ENCODE assay signal across 8 cellular contexts in genomic region chr1:85579619-85580018, GRCh38. TPM values are rescaled to one million over a fixed set of nuclear protein-coding genes. Genes with fewer than 3 reads are reported as not detected.
DNase-seq lines count a peak whose midpoint lies in the region; ATAC-seq and TF ChIP-seq lines count a peak whose summit lies in the region.

No MANE protein-coding gene starts in this region.

- H3K4me3 ChIP-seq in cardiac fibroblast (replicated peaks in 1 of 2; ENCODE audit: low read depth in 2 of 2, low read length in 2 of 2), result peak overlapping the region; percentile 31 to 47
- H3K4me3 ChIP-seq in suprapubic skin, result peak overlapping the region; percentile 84

- no peaks in the 10 kb centered on the region for H3K9me3 ChIP-seq in suprapubic skin

- H3K27me3 Mint-ChIP-seq in HFFc6 (ENCODE audit: insufficient read depth), result peaks cover 59% of the 10 kb centered on the region

- DNase-seq in HFFc6 (no peak), cardiac fibroblast (ENCODE audit: low read depth in 2 of 2) (peak; percentile 84 to 87), kidney glomerular epithelial cell (lab: John Stamatoyannopoulos, UW) (peak; percentile 77), suprapubic skin (ENCODE audit: low spot score in 2 of 2) (no peak), T-helper 2 cell (no peak), mucosa of gallbladder (ENCODE audit: low spot score) (no peak), Ammon's horn (ENCODE audit: low spot score) (no peak)

- peak overlapping the region; percentile 99 for H3K4me3 Mint-ChIP-seq in HFFc6

- TF ChIP-seq CTCF in HFFc6 (IDR thresholded peaks at IDR 0.05) (no peak), cardiac fibroblast (IDR thresholded peaks at IDR 0.05; ENCODE audit: low read depth, low read length) (no peak), suprapubic skin (IDR thresholded peaks at IDR 0.05) (no peak)

- H3K27me3 ChIP-seq in suprapubic skin, result peaks cover 7% of the 10 kb centered on the region

- H3K4me1 Mint-ChIP-seq in HFFc6 (ENCODE audit: low read depth), result peaks cover 51% of the 10 kb centered on the region

- peak overlapping the region; percentile 94 for H3K27ac Mint-ChIP-seq in HFFc6

- peak overlapping the region; percentile 96 for H3K27ac ChIP-seq in suprapubic skin

- H3K36me3 Mint-ChIP-seq in HFFc6 (ENCODE audit: low read depth), result peaks cover 64% of the 10 kb centered on the region

- no peak for TF ChIP-seq POLR2A in suprapubic skin (IDR thresholded peaks at IDR 0.05)

- 26% methylated on average over 13 of the region's 15 CpGs for WGBS in suprapubic skin

- no peak for TF ChIP-seq EP300 in suprapubic skin (IDR thresholded peaks at IDR 0.05)

- ATAC-seq in HG03439 (IDR thresholded peaks at IDR 0.05; ENCODE audit: unreplicated experiment), result no peak

- peaks cover 14% of the 10 kb centered on the region for H3K36me3 ChIP-seq in suprapubic skin

- H3K9me3 Mint-ChIP-seq in HFFc6, result peaks cover 41% of the 10 kb centered on the region

- peaks cover 52% of the 10 kb centered on the region for H3K4me1 ChIP-seq in suprapubic skin

RNA-seq across cellular contexts. Expression of gene CCN1, which starts 0.9 kb away (rescaled TPM):
- 1,000 to 10,000 TPM in 3 of 6 experiments, 100 to 1,000 TPM in 3; 877 to 1,071 (median 1,004) TPM for total RNA-seq in HFFc6 (2021; fragmentation: NEBNext Ultra II Directional; extraction: Animal tissue kit (Norgen Biotek cat#: 25700))
- total RNA-seq in suprapubic skin (100 to 1,000 TPM in 2 of 4 donors, 10 to 100 TPM in 2; 88.0 to 236 (median 105) TPM), mucosa of gallbladder (369 TPM)

Comparison
In these comparisons a context has a peak if more than half of its experiments do, and no peak if none do; other contexts are left out.
1. DNase-seq: peak in cardiac fibroblast (2 of 2) and kidney glomerular epithelial cell (single experiment); none in HFFc6 (single experiment), suprapubic skin (0 of 2), T-helper 2 cell (0 of 5), mucosa of gallbladder (single experiment) and Ammon's horn (single experiment).